Comparison of ENCODE assay signal across 1 cellular context in genomic region chr3:126081618-126082333, GRCh38.
A peak's percentile ranks its signal among the peaks of the same experiment; 100 is the strongest.
TF ChIP-seq lines count a peak whose summit lies in the region.

No MANE protein-coding gene starts in this region.

TF ChIP-seq in HepG2, 621 proteins besides CTCF, POLR2A, EP300 and RAD21 (continued from another document):
- peak; percentile 30; the same call in 1 of the 2 replicates for TF ChIP-seq ARID4A (CRISPR knock-in tag; IDR thresholded peaks at IDR 0.05; ENCODE audit: borderline replicate concordance)
- peak; percentile 52; the same call in 1 of the 2 replicates for TF ChIP-seq MAX (IDR thresholded peaks at IDR 0.05)
- TF ChIP-seq HMGXB4 (CRISPR knock-in tag; IDR thresholded peaks at IDR 0.05; ENCODE audit: borderline replicate concordance in 1 of 2, low read depth in 1 of 2): 0 out of 4 replicates have a peak, but pooled peaks of 1 of the 2 experiments have one; percentile 32
- TF ChIP-seq PHF20 (CRISPR knock-in tag; IDR thresholded peaks at IDR 0.05): no peak
- TF ChIP-seq ZNF367 (CRISPR knock-in tag; IDR thresholded peaks at IDR 0.05; ENCODE audit: borderline replicate concordance): no peak
- 0 out of 2 replicates have a peak, but pooled peaks have one; percentile 26 for TF ChIP-seq ARID3A (IDR thresholded peaks at IDR 0.05; ENCODE audit: low read depth, low read length)
- TF ChIP-seq FOSL2 (CRISPR knock-in tag; IDR thresholded peaks at IDR 0.05): peak; percentile 84
- 0 out of 2 replicates have a peak, but pooled peaks have one; percentile 26 for TF ChIP-seq KDM2A (CRISPR knock-in tag; IDR thresholded peaks at IDR 0.05; ENCODE audit: borderline replicate concordance, low read depth)
- TF ChIP-seq MNT (IDR thresholded peaks at IDR 0.05): peak; percentile 38; the same call in 1 of the 2 replicates
- no peak for TF ChIP-seq ZNF530 (CRISPR knock-in tag; IDR thresholded peaks at IDR 0.05; ENCODE audit: low read depth)
- TF ChIP-seq MXI1 (IDR thresholded peaks at IDR 0.05; ENCODE audit: borderline replicate concordance, low read depth, low read length): 0 out of 3 replicates have a peak, but pooled peaks have one; percentile 54
- 0 out of 2 replicates have a peak, but pooled peaks have one; percentile 13 for TF ChIP-seq RXRA (CRISPR knock-in tag; IDR thresholded peaks at IDR 0.05)
- 0 out of 2 replicates have a peak, but pooled peaks have one; percentile 2 for TF ChIP-seq CREB1 (IDR thresholded peaks at IDR 0.05)
- no peak for TF ChIP-seq CREB1 (CRISPR knock-in tag; IDR thresholded peaks at IDR 0.05)
- peak; percentile 21; the same call in 1 of the 2 replicates for TF ChIP-seq ZNF768 (CRISPR knock-in tag; IDR thresholded peaks at IDR 0.05)
- TF ChIP-seq ZNF687 (CRISPR knock-in tag; IDR thresholded peaks at IDR 0.05): peak; percentile 46
- TF ChIP-seq HMGA1 (CRISPR knock-in tag; conservative IDR thresholded peaks at IDR 0.05): no peak
- peak; percentile 14; the same call in 1 of the 2 replicates for TF ChIP-seq SALL1 (CRISPR knock-in tag; IDR thresholded peaks at IDR 0.05)
- TF ChIP-seq BHLHE40 (IDR thresholded peaks at IDR 0.05; ENCODE audit: low read length): peak; percentile 75
- TF ChIP-seq ZBTB33 (CRISPR knock-in tag; IDR thresholded peaks at IDR 0.05): peak; percentile 79; the same call in 1 of the 2 replicates
- peak; percentile 29; the same call in 1 of the 2 replicates for TF ChIP-seq ZBTB38 (CRISPR knock-in tag; IDR thresholded peaks at IDR 0.05)
- TF ChIP-seq ZFX (CRISPR knock-in tag; IDR thresholded peaks at IDR 0.05; ENCODE audit: low read depth): peak; percentile 41
- peak; percentile 41; the same call in 1 of the 2 replicates for TF ChIP-seq SAP130 (CRISPR knock-in tag; IDR thresholded peaks at IDR 0.05; ENCODE audit: low read depth)
